ENCODE assay signal across 8 cellular contexts in the genomic region with DNA sequence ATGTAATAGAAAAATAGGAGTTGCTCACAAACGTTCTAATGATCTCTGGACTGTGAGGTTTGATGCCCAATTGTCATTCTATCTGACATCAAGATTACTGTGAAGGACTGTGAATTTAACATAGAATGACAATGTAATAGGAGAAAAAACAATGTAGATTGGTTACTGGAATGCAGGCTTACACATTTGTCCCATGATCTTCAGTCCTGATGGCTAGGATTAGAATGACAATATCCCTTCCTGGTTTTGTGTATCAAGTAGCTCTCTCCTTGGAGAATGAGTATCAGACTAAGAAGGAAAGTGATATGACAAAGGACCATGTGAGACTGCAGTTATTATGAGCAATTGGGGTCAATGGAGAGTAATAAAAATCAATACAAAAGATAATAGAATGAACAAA.
"Had no signal": no experiment of that assay in that cellular context is flagged by ENCODE, and none has a peak within 500 bp of the region (broad histone marks: within the 10 kb centered on the region; RNA-seq: fewer than 3 reads in every experiment).

No MANE protein-coding gene starts in this region.

- DNase-seq: GOT3, H7, HFFc6, IMR-90, KG1 had no signal

- H3K4me3 Mint-ChIP-seq: HFFc6 had no signal

- H3K4me3 ChIP-seq: HAP-1, K562 had no signal

- H3K9me3 ChIP-seq: HAP-1 had no signal

- H3K4me1 ChIP-seq: HAP-1 had no signal

- H3K27ac Mint-ChIP-seq: HFFc6 had no signal

- ATAC-seq: HCT116, K562 had no signal

- H3K36me3 ChIP-seq: HAP-1 had no signal
